Comparison of ENCODE assay signal across 1 cellular context in genomic region chr5:124634228-124634819, GRCh38.
TF ChIP-seq lines count a peak whose summit lies in the region.

No MANE protein-coding gene starts in this region.

TF ChIP-seq in SK-N-SH, 30 proteins besides CTCF, POLR2A, EP300 and RAD21 (continued from another document):
- TF ChIP-seq ZBTB33 (IDR thresholded peaks at IDR 0.05; ENCODE audit: borderline replicate concordance, low read depth), result no peak
- peak; percentile 13; the same call in 1 of the 2 replicates for TF ChIP-seq NFIC (IDR thresholded peaks at IDR 0.05; ENCODE audit: borderline replicate concordance)
- no peak for TF ChIP-seq NRF1 (IDR thresholded peaks at IDR 0.05; ENCODE audit: low read depth, low read length)
- no peak for TF ChIP-seq IRF3 (IDR thresholded peaks at IDR 0.05; ENCODE audit: low read depth, low read length)
- TF ChIP-seq TEAD4 (IDR thresholded peaks at IDR 0.05; ENCODE audit: borderline replicate concordance, insufficient read depth), result no peak
- TF ChIP-seq, protein P1, sequence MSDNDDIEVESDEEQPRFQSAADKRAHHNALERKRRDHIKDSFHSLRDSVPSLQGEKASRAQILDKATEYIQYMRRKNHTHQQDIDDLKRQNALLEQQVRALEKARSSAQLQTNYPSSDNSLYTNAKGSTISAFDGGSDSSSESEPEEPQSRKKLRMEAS (IDR thresholded peaks at IDR 0.05; ENCODE audit: low read depth), result no peak
- no peak for TF ChIP-seq YY1 (IDR thresholded peaks at IDR 0.05; ENCODE audit: low read depth)
- TF ChIP-seq, protein P2, sequence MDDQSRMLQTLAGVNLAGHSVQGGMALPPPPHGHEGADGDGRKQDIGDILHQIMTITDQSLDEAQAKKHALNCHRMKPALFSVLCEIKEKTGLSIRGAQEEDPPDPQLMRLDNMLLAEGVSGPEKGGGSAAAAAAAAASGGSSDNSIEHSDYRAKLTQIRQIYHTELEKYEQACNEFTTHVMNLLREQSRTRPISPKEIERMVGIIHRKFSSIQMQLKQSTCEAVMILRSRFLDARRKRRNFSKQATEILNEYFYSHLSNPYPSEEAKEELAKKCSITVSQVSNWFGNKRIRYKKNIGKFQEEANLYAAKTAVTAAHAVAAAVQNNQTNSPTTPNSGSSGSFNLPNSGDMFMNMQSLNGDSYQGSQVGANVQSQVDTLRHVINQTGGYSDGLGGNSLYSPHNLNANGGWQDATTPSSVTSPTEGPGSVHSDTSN (IDR thresholded peaks at IDR 0.05), result peak; percentile 36; the same call in 1 of the 2 replicates
- peak; percentile 14; the same call in 1 of the 2 replicates for TF ChIP-seq TCF12 (IDR thresholded peaks at IDR 0.05)
- TF ChIP-seq FOXJ3 (CRISPR knock-in tag; IDR thresholded peaks at IDR 0.05), result no peak
- no peak for TF ChIP-seq RXRA (IDR thresholded peaks at IDR 0.05; ENCODE audit: borderline replicate concordance, low read depth)
- no peak; the same call in 1 of the 2 replicates for TF ChIP-seq MXI1 (IDR thresholded peaks at IDR 0.05; ENCODE audit: low read depth, low read length)
- no peak for TF ChIP-seq FOSL2 (IDR thresholded peaks at IDR 0.05; ENCODE audit: borderline replicate concordance, low read depth)
- no peak for TF ChIP-seq ELF1 (IDR thresholded peaks at IDR 0.05)
- peak; percentile 66; the same call in 1 of the 2 replicates for TF ChIP-seq GATA2 (CRISPR knock-in tag; IDR thresholded peaks at IDR 0.05)
- no peak for TF ChIP-seq MEF2A (IDR thresholded peaks at IDR 0.05; ENCODE audit: borderline replicate concordance, low read depth)
- TF ChIP-seq FOXM1 (IDR thresholded peaks at IDR 0.05; ENCODE audit: low read depth), result no peak
- no peak for TF ChIP-seq SIN3A (IDR thresholded peaks at IDR 0.05; ENCODE audit: borderline replicate concordance, low read depth, low read length)
- no peak for TF ChIP-seq POLR2AphosphoS5 (IDR thresholded peaks at IDR 0.05; ENCODE audit: low read depth, low read length)
